In the genomic region with DNA sequence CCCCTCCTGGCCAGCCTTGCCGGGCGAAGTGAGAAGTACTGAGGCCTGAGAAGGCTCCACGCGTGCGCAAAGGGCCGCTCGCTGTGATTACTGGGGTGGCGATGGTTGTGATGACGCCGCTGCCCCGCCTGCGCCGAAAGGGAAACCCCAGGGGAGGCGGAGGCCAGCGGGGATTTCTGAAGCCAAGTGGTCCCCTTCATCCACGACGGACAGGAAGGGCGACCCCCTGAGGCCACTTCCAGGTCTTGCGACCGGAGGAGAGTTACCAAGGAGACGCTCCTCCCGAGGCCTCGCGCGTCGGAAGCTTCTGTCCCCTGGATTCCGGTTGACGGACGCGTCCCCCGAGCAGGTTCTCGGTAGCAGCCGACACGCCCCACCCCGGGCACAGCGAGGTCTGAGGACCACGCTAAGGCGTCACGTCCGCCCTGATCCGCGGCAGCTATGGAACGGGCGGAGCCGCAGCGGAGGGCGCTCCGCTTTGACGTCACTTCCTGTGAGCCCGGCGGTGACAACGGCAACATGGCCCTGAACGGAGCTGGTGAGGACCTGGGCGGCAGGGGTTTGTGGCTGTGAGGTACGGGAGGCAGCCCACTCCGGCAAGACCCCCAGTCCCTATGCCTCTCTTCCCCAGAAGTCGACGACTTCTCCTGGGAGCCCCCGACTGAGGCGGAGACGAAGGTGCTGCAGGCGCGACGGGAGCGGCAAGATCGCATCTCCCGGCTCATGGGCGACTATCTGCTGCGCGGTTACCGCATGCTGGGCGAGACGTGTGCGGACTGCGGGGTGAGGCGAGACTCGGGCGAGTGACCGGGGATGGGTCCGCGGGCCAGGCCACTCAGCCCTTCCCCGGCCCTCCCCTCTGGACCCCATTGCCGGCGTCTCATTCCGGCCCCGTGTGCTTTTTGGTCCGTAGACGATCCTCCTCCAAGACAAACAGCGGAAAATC, we compare ENCODE assay signal across 8 cellular contexts. TPM values are rescaled to one million over a fixed set of nuclear protein-coding genes. Genes with fewer than 3 reads are reported as not detected.
A peak's percentile ranks its signal among the peaks of the same experiment; 100 is the strongest.
DNase-seq lines count a peak whose midpoint lies in the region; ATAC-seq and TF ChIP-seq lines count a peak whose summit lies in the region.

A gene with protein sequence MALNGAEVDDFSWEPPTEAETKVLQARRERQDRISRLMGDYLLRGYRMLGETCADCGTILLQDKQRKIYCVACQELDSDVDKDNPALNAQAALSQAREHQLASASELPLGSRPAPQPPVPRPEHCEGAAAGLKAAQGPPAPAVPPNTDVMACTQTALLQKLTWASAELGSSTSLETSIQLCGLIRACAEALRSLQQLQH (plus strand): TSS at position 505 of the 946 bp plus-strand sequence. CDS start 15 bp downstream, at position 520.

- peaks cover 19% of the 10 kb centered on the region for H3K27me3 Mint-ChIP-seq in HFFc6 (ENCODE audit: insufficient read depth)
- no peaks in the 10 kb centered on the region for H3K27me3 Mint-ChIP-seq in activated naive CD4-positive, alpha-beta T cell treated with anti-CD3 and anti-CD28 coated beads for 36 hours (ENCODE audit: low read depth)

- H3K27me3 ChIP-seq in gastroesophageal sphincter: no peaks in the 10 kb centered on the region

- H3K27ac Mint-ChIP-seq in HFFc6: peak within 1 kb of the TSS; percentile 96
- H3K27ac Mint-ChIP-seq in activated naive CD4-positive, alpha-beta T cell treated with anti-CD3 and anti-CD28 coated beads for 36 hours: peak within 1 kb of the TSS; percentile 97

- WGBS in gastroesophageal sphincter (ENCODE audit: low coverage in 1 of 2), 2 donors: 0% methylated on average over 5 of the region's 89 CpGs; no CpG with 5 or more reads in 1 of the 2 donors

- H3K4me3 Mint-ChIP-seq in HFFc6: peak within 1 kb of the TSS; percentile 100
- H3K4me3 Mint-ChIP-seq in activated naive CD4-positive, alpha-beta T cell treated with anti-CD3 and anti-CD28 coated beads for 36 hours: peak within 1 kb of the TSS; percentile 87

- DNase-seq in HFFc6: peak; percentile 99
- peak; percentile 99 for DNase-seq in NAMALWA (ENCODE audit: low spot score)
- DNase-seq in SK-N-DZ (ENCODE audit: low spot score): peak; percentile 98
- peak; percentile 99 for DNase-seq in activated naive CD4-positive, alpha-beta T cell treated with anti-CD3 and anti-CD28 coated beads for 36 hours
- peak; percentile 97 for DNase-seq in occipital lobe (lab: John Stamatoyannopoulos, UW)

- intact Hi-C loops in activated naive CD4-positive, alpha-beta T cell treated with anti-CD3 and anti-CD28 coated beads for 36 hours (cut with micrococcal nuclease): loop anchor here (1.0 to 5.0 kb wide), 13 partner anchors 12 to 713 kb away; a partner anchor contains a TSS

- peak; percentile 88 for ATAC-seq in gastroesophageal sphincter

- H3K4me1 Mint-ChIP-seq in HFFc6 (ENCODE audit: low read depth): peaks cover 68% of the 10 kb centered on the region
- H3K4me1 Mint-ChIP-seq in activated naive CD4-positive, alpha-beta T cell treated with anti-CD3 and anti-CD28 coated beads for 36 hours (ENCODE audit: low read depth): peaks cover 61% of the 10 kb centered on the region

- no peaks in the 10 kb centered on the region for H3K9me3 ChIP-seq in gastroesophageal sphincter

- peak within 1 kb of the TSS; percentile 62 to 99 (median 98) for H3K27ac ChIP-seq in gastroesophageal sphincter
- H3K27ac ChIP-seq in temporal lobe (ENCODE audit: low read depth, low read length): peak within 1 kb of the TSS; percentile 93

- H3K4me3 ChIP-seq in GM08714 (ENCODE audit: low read length) (peak within 1 kb of the TSS; percentile 86), gastroesophageal sphincter (peak within 1 kb of the TSS; percentile 61 to 96)

- H3K36me3 Mint-ChIP-seq in HFFc6 (ENCODE audit: low read depth): peaks cover 17% of the 10 kb centered on the region
- H3K36me3 Mint-ChIP-seq in activated naive CD4-positive, alpha-beta T cell treated with anti-CD3 and anti-CD28 coated beads for 36 hours (ENCODE audit: low read depth): peaks cover 17% of the 10 kb centered on the region

- TF ChIP-seq CTCF in HFFc6 (IDR thresholded peaks at IDR 0.05) (peak; percentile 84), gastroesophageal sphincter (IDR thresholded peaks at IDR 0.05) (peak in 3 of 4 experiments; percentile 47 to 59 (median 58))

- TF ChIP-seq EP300 in gastroesophageal sphincter (IDR thresholded peaks at IDR 0.05): no peak

- peaks cover 8 to 89% (median 43%) of the 10 kb centered on the region in 3 donors for H3K4me1 ChIP-seq in gastroesophageal sphincter

- TF ChIP-seq POLR2A in gastroesophageal sphincter (IDR thresholded peaks at IDR 0.05): peak; percentile 63 to 66

- H3K36me3 ChIP-seq in gastroesophageal sphincter: no peaks in the 10 kb centered on the region

- H3K9me3 Mint-ChIP-seq in HFFc6: no peaks in the 10 kb centered on the region
- no peaks in the 10 kb centered on the region for H3K9me3 Mint-ChIP-seq in activated naive CD4-positive, alpha-beta T cell treated with anti-CD3 and anti-CD28 coated beads for 36 hours

- CTCF ChIA-PET in activated naive CD4-positive, alpha-beta T cell treated with anti-CD3 and anti-CD28 coated beads for 36 hours (lab: Charles Lee): interaction anchor here (0.6 to 6.0 kb wide), 8 partner anchors 10 to 452 kb away, joined by 3 to 86 read pairs (median 4); no protein-coding TSS in a partner anchor

RNA-seq across cellular contexts. Expression of the gene that starts here (rescaled TPM):
- total RNA-seq in HFFc6 (2021; fragmentation: NEBNext Ultra II Directional; extraction: Animal tissue kit (Norgen Biotek cat#: 25700)): 10 to 100 TPM; 57.7 to 72.0 (median 64.3) TPM
- polyA plus RNA-seq in SK-N-DZ (2014; cell fraction: cytosol; rRNA removed): 68.9 and 74.6 TPM in 2 replicates
- polyA plus RNA-seq in SK-N-DZ (2014; cell fraction: nucleus; rRNA removed): 51.2 and 87.1 TPM in 2 replicates
- 10 to 100 TPM; 41.4 to 42.5 TPM for total RNA-seq in activated naive CD4-positive, alpha-beta T cell treated with anti-CD3 and anti-CD28 coated beads for 36 hours
- total RNA-seq in gastroesophageal sphincter (10 to 100 TPM; 38.4 to 73.5 (median 43.5) TPM), occipital lobe (23.6 TPM), temporal lobe (20.7 TPM)

Comparison
In these comparisons a context has a peak if more than half of its experiments do, and no peak if none do; other contexts are left out.
1. Peak in every context shown above with its lines: DNase-seq, ATAC-seq, H3K4me3 ChIP-seq and H3K27ac ChIP-seq.